ENCODE assay signal across 20 cellular contexts in genomic region chr2:129248183-129248582, GRCh38.
DNase-seq lines count a peak whose midpoint lies in the region; ATAC-seq and TF ChIP-seq lines count a peak whose summit lies in the region.
"Had no signal": no experiment of that assay in that cellular context is flagged by ENCODE, and none has a peak within 500 bp of the region (broad histone marks: within the 10 kb centered on the region; RNA-seq: fewer than 3 reads in every experiment).

No MANE protein-coding gene starts in this region.

- H3K79me2 ChIP-seq in neural progenitor cell (ENCODE audit: low read depth): no peaks in the 10 kb centered on the region

- H4K20me1 ChIP-seq in neural progenitor cell (ENCODE audit: low read depth): no peaks in the 10 kb centered on the region

- peaks cover 2% of the 10 kb centered on the region for H3K9me3 Mint-ChIP-seq in neural progenitor cell
- peaks cover 3% of the 10 kb centered on the region for H3K9me3 Mint-ChIP-seq in activated CD4-positive, alpha-beta memory T cell treated with anti-CD3 and anti-CD28 coated beads for 36 hours
- no peaks in the 10 kb centered on the region for H3K9me3 Mint-ChIP-seq in activated CD8-positive, alpha-beta memory T cell treated with anti-CD3 and anti-CD28 coated beads, Interleukin-2, amount 10 ng/mL, durations not matched to agents 7 days and 5 days (ENCODE audit: low read depth)
- H3K9me3 Mint-ChIP-seq: CD4-positive, alpha-beta T cell had no signal

- POLR2A ChIA-PET in activated CD4-positive, alpha-beta memory T cell treated with anti-CD3 and anti-CD28 coated beads for 36 hours (lab: Charles Lee): no interaction called here

- in situ Hi-C loops in astrocyte of the cerebellum (cut with HindIII; ENCODE audit: low sequenced_read_pairs) (no loop called here), KBM-7 (cut with MboI; ENCODE audit: low pct_unique_long_range_greater_than_20kb, low sequenced_read_pairs) (no loop called here)

- intact Hi-C loops in activated CD4-positive, alpha-beta memory T cell treated with anti-CD3 and anti-CD28 coated beads for 36 hours (cut with micrococcal nuclease): no loop called here

- H3K4me3 Mint-ChIP-seq in neural progenitor cell: no peak overlapping the region
- no peak overlapping the region for H3K4me3 Mint-ChIP-seq in activated CD4-positive, alpha-beta memory T cell treated with anti-CD3 and anti-CD28 coated beads for 36 hours
- no peak overlapping the region for H3K4me3 Mint-ChIP-seq in activated CD8-positive, alpha-beta memory T cell treated with anti-CD3 and anti-CD28 coated beads, Interleukin-2, amount 10 ng/mL, durations not matched to agents 7 days and 5 days
- H3K4me3 Mint-ChIP-seq: B cell; CD4-positive, alpha-beta T cell; IgD-negative memory B cell had no signal

- DNase-seq in HT1080 (ENCODE audit: low read depth): peak; percentile 8
- DNase-seq in astrocyte of the cerebellum (ENCODE audit: low read depth): peak; percentile 86
- DNase-seq in fibroblast of mammary gland (ENCODE audit: low read depth): peak; percentile 3
- DNase-seq in neural progenitor cell (ENCODE audit: low spot score): peak; percentile 20
- no peak for DNase-seq in activated CD4-positive, alpha-beta memory T cell treated with anti-CD3 and anti-CD28 coated beads for 36 hours
- no peak for DNase-seq in KBM-7
- no peak for DNase-seq in activated CD8-positive, alpha-beta memory T cell treated with anti-CD3 and anti-CD28 coated beads, Interleukin-2, amount 10 ng/mL, durations not matched to agents 7 days and 5 days
- no peak for DNase-seq in NCI-H748 treated with DMSO at 0.1 percent for 48 hours (lab: John Stamatoyannopoulos, UW)
- DNase-seq: CD4-positive, alpha-beta T cell; DMS53; HCEC 1CT; MV-4-11; NCI-H1417 treated with DMSO at 0.1 percent for 48 hours; NCI-H1930; NCI-H446; NCI-H69; PC-9 had no signal

- peaks cover 6% of the 10 kb centered on the region for H3F3A ChIP-seq in neural progenitor cell (ENCODE audit: low read depth)

- ATAC-seq in activated CD8-positive, alpha-beta memory T cell treated with anti-CD3 and anti-CD28 coated beads, Interleukin-2, amount 10 ng/mL, durations not matched to agents 7 days and 5 days: no peak

- H3K4me2 ChIP-seq in neural progenitor cell: no peak overlapping the region
- H3K4me2 ChIP-seq: PC-9 had no signal

- H3K4me1 Mint-ChIP-seq in neural progenitor cell: peaks cover 15% of the 10 kb centered on the region
- H3K4me1 Mint-ChIP-seq in activated CD4-positive, alpha-beta memory T cell treated with anti-CD3 and anti-CD28 coated beads for 36 hours (ENCODE audit: low read depth): no peaks in the 10 kb centered on the region
- no peaks in the 10 kb centered on the region for H3K4me1 Mint-ChIP-seq in activated CD8-positive, alpha-beta memory T cell treated with anti-CD3 and anti-CD28 coated beads, Interleukin-2, amount 10 ng/mL, durations not matched to agents 7 days and 5 days
- H3K4me1 Mint-ChIP-seq: B cell had no signal

- peaks cover 1% of the 10 kb centered on the region for H3K27me3 Mint-ChIP-seq in neural progenitor cell (ENCODE audit: insufficient read depth, low read depth)
- H3K27me3 Mint-ChIP-seq in activated CD4-positive, alpha-beta memory T cell treated with anti-CD3 and anti-CD28 coated beads for 36 hours: no peaks in the 10 kb centered on the region
- H3K27me3 Mint-ChIP-seq in activated CD8-positive, alpha-beta memory T cell treated with anti-CD3 and anti-CD28 coated beads, Interleukin-2, amount 10 ng/mL, durations not matched to agents 7 days and 5 days: no peaks in the 10 kb centered on the region
- H3K27me3 Mint-ChIP-seq: CD4-positive, alpha-beta T cell; IgD-negative memory B cell had no signal

- no peak overlapping the region for H3K27ac ChIP-seq in neural progenitor cell
- H3K27ac ChIP-seq: PC-9, SJSA1 had no signal

- H2AFZ ChIP-seq in neural progenitor cell (replicated peaks): no peak overlapping the region
- H2AFZ ChIP-seq: PC-9 had no signal

- no peaks in the 10 kb centered on the region for H3K36me3 ChIP-seq in neural progenitor cell
- H3K36me3 ChIP-seq: SJSA1 had no signal

- peaks cover 3% of the 10 kb centered on the region for H3K4me1 ChIP-seq in neural progenitor cell
- H3K4me1 ChIP-seq: SJSA1 had no signal

- CTCF ChIA-PET in activated CD4-positive, alpha-beta memory T cell treated with anti-CD3 and anti-CD28 coated beads for 36 hours (lab: Charles Lee): no interaction called here
- CTCF ChIA-PET in activated CD8-positive, alpha-beta memory T cell treated with anti-CD3 and anti-CD28 coated beads, Interleukin-2, amount 10 ng/mL, durations not matched to agents 7 days and 5 days (lab: Charles Lee): no interaction called here

- no peaks in the 10 kb centered on the region for H3K9me3 ChIP-seq in neural progenitor cell (ENCODE audit: low read depth)
- H3K9me3 ChIP-seq: SJSA1 had no signal

- H3K4me3 ChIP-seq in astrocyte of the cerebellum (ENCODE audit: low read depth, low read length) (no peak overlapping the region), fibroblast of mammary gland (ENCODE audit: control insufficient read depth, low read depth, low read length) (no peak overlapping the region), neural progenitor cell (no peak overlapping the region)
- H3K4me3 ChIP-seq: PC-9, SJSA1 had no signal

- no peaks in the 10 kb centered on the region for H3K36me3 Mint-ChIP-seq in neural progenitor cell
- no peaks in the 10 kb centered on the region for H3K36me3 Mint-ChIP-seq in activated CD4-positive, alpha-beta memory T cell treated with anti-CD3 and anti-CD28 coated beads for 36 hours
- H3K36me3 Mint-ChIP-seq in activated CD8-positive, alpha-beta memory T cell treated with anti-CD3 and anti-CD28 coated beads, Interleukin-2, amount 10 ng/mL, durations not matched to agents 7 days and 5 days: no peaks in the 10 kb centered on the region

- H3K9ac ChIP-seq in neural progenitor cell: no peak overlapping the region

- no peaks in the 10 kb centered on the region for H3K27me3 ChIP-seq in neural progenitor cell
- H3K27me3 ChIP-seq: SJSA1 had no signal

- TF ChIP-seq CTCF in astrocyte of the cerebellum (IDR thresholded peaks at IDR 0.05; ENCODE audit: low read depth, low read length, missing control alignments): no peak
- TF ChIP-seq CTCF in fibroblast of mammary gland (conservative IDR thresholded peaks at IDR 0.05; ENCODE audit: control insufficient read depth, insufficient read depth, low read depth, low read length): no peak
- no peak for TF ChIP-seq CTCF in neural progenitor cell (IDR thresholded peaks at IDR 0.05)

- H3K27ac Mint-ChIP-seq in neural progenitor cell: no peak overlapping the region
- H3K27ac Mint-ChIP-seq in activated CD4-positive, alpha-beta memory T cell treated with anti-CD3 and anti-CD28 coated beads for 36 hours: no peak overlapping the region
- H3K27ac Mint-ChIP-seq in activated CD8-positive, alpha-beta memory T cell treated with anti-CD3 and anti-CD28 coated beads, Interleukin-2, amount 10 ng/mL, durations not matched to agents 7 days and 5 days: no peak overlapping the region
- H3K27ac Mint-ChIP-seq: B cell; CD4-positive, alpha-beta T cell; IgD-negative memory B cell had no signal

Comparison
In these comparisons a context has a peak if more than half of its experiments do, and no peak if none do; other contexts are left out.
1. DNase-seq: peak in HT1080 (single experiment), astrocyte of the cerebellum (single experiment), fibroblast of mammary gland (single experiment) and neural progenitor cell (single experiment); none in activated CD4-positive, alpha-beta memory T cell treated with anti-CD3 and anti-CD28 coated beads for 36 hours (single experiment), KBM-7 (single experiment), activated CD8-positive, alpha-beta memory T cell treated with anti-CD3 and anti-CD28 coated beads, Interleukin-2, amount 10 ng/mL, durations not matched to agents 7 days and 5 days (single experiment) and NCI-H748 treated with DMSO at 0.1 percent for 48 hours (single experiment).